ENCODE assay signal across 8 cellular contexts in the genomic region with DNA sequence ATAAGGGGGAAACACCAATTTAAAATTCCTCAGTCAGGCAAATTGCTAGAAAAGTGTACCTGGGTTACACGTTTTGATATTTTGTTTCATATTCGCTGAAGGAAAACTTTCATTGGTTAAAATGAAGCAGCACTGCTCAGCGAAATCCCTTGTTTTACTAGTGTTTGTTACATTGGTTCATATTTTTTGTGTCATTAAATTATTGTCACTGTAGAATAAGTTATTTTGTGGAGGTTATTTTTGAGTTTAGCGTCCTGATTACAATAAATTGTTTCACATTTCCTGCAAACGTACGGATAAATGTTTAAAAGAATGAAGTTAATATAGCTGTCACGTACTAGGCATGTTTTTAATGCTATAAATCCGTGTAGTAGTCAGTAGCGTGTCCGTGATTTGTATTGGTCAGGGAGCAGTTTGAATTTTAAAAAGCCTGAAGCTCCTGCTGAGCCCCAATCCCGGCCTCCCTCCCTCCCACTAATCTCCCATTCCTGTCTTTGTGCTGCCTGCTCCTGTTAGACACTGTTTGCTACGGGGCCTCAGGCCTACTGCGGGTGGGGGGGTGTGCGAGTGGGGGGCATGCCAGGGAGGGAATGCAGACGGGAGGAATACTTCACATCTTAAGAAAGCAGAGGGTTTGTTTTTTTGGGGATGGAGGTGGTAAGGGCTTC. TPM values are rescaled to one million over a fixed set of nuclear protein-coding genes. Genes with fewer than 3 reads are reported as not detected.
DNase-seq lines count a peak whose midpoint lies in the region; ATAC-seq and TF ChIP-seq lines count a peak whose summit lies in the region.

No MANE protein-coding gene starts in this region.

- peak overlapping the region; percentile 92 to 93 for H3K4me3 Mint-ChIP-seq in activated T-cell treated with anti-CD3 and anti-CD28 coated beads, Interleukin-2, amount 50 U/mL, for 72 hours

- ATAC-seq in activated T-cell treated with anti-CD3 and anti-CD28 coated beads, Interleukin-2, amount 50 U/mL, for 72 hours (replicated peaks in 1 of 2): no peak
- ATAC-seq in HG03045 (IDR thresholded peaks at IDR 0.05; ENCODE audit: unreplicated experiment): no peak
- ATAC-seq in HG03571 (IDR thresholded peaks at IDR 0.05; ENCODE audit: unreplicated experiment): no peak

- H3K4me3 ChIP-seq in brain microvascular endothelial cell (ENCODE audit: low read depth, low read length): peak overlapping the region; percentile 83
- H3K4me3 ChIP-seq in kidney epithelial cell (ENCODE audit: low read depth, low read length): peak overlapping the region; percentile 72

- no peaks in the 10 kb centered on the region for H3K27me3 ChIP-seq in brain microvascular endothelial cell (replicated peaks)
- H3K27me3 ChIP-seq in kidney epithelial cell (ENCODE audit: control insufficient read depth, insufficient read depth, low read length): no peaks in the 10 kb centered on the region

- no peaks in the 10 kb centered on the region for H3K36me3 ChIP-seq in brain microvascular endothelial cell (replicated peaks)
- H3K36me3 ChIP-seq in kidney epithelial cell (ENCODE audit: control insufficient read depth, insufficient read depth, low read length): no peaks in the 10 kb centered on the region

- peak overlapping the region; percentile 99 for H3K27ac Mint-ChIP-seq in activated T-cell treated with anti-CD3 and anti-CD28 coated beads, Interleukin-2, amount 50 U/mL, for 72 hours

- peaks cover 7 to 8% of the 10 kb centered on the region in 2 donors for H3K36me3 Mint-ChIP-seq in activated T-cell treated with anti-CD3 and anti-CD28 coated beads, Interleukin-2, amount 50 U/mL, for 72 hours (ENCODE audit: insufficient read depth in 2 of 2)

- H3K4me1 Mint-ChIP-seq in activated T-cell treated with anti-CD3 and anti-CD28 coated beads, Interleukin-2, amount 50 U/mL, for 72 hours (ENCODE audit: low read depth): peaks cover 56% of the 10 kb centered on the region

- no peak for TF ChIP-seq CTCF in brain microvascular endothelial cell (IDR thresholded peaks at IDR 0.05; ENCODE audit: low read depth, low read length, missing control alignments)
- no peak for TF ChIP-seq CTCF in kidney epithelial cell (IDR thresholded peaks at IDR 0.05; ENCODE audit: insufficient read depth, low read length, poor library complexity, severe bottlenecking)

- H3K27me3 Mint-ChIP-seq in activated T-cell treated with anti-CD3 and anti-CD28 coated beads, Interleukin-2, amount 50 U/mL, for 72 hours (ENCODE audit: low read depth): no peaks in the 10 kb centered on the region

- no peak overlapping the region for H3K27ac ChIP-seq in brain microvascular endothelial cell
- H3K27ac ChIP-seq in substantia nigra (ENCODE audit: low read depth, low read length, poor library complexity, severe bottlenecking): peak overlapping the region; percentile 97

- in situ Hi-C loops in brain microvascular endothelial cell (cut with HindIII; ENCODE audit: low pct_ligation_motif_present, low sequenced_read_pairs): no loop called here

- no peaks in the 10 kb centered on the region for H3K9me3 Mint-ChIP-seq in activated T-cell treated with anti-CD3 and anti-CD28 coated beads, Interleukin-2, amount 50 U/mL, for 72 hours

- DNase-seq in activated T-cell treated with anti-CD3 and anti-CD28 coated beads, Interleukin-2, amount 50 U/mL, for 72 hours: no peak
- DNase-seq in activated T-cell treated with anti-CD3 and anti-CD28 coated beads, Interleukin-2, amount 50 U/mL, for 1 hour: no peak
- peak; percentile 53 for DNase-seq in NCI-H524 treated with DMSO at 0.1 percent for 48 hours (lab: John Stamatoyannopoulos, UW)
- DNase-seq in brain microvascular endothelial cell: no peak
- no peak for DNase-seq in kidney epithelial cell (ENCODE audit: low read depth)
- peak in 12 of 49 donors; percentile 2 to 35 (median 8) for DNase-seq in substantia nigra (lab: John Stamatoyannopoulos, UW)

RNA-seq across cellular contexts. Expression of a gene that starts 2.0 kb away (rescaled TPM):
- 10 to 100 TPM; 56.3 to 60.9 TPM for total RNA-seq in activated T-cell treated with anti-CD3 and anti-CD28 coated beads, Interleukin-2, amount 50 U/mL, for 72 hours
- total RNA-seq in kidney epithelial cell: 21.1 and 21.8 TPM in 2 replicates
